ENCODE assay signal across 21 cellular contexts in the genomic region with DNA sequence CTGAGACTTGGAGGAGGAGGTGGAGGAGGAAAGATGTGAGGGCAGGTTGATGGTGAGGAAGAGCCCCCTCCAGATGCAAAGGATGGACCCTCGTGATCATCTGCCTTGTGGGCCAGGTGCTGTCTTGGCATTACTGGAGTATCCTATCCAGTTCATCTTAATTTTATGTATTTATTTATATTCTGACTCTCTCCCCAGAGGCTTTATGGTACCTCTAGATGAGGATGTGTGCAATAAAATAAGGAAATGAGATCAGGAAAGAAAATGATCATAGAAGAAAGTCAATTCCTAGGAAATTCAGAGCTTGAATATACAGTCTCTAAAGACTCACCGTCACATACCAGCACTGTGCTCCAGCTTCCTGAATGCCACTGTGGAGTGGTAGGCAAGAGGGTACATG.
"Had no signal": no experiment of that assay in that cellular context is flagged by ENCODE, and none has a peak within 500 bp of the region (broad histone marks: within the 10 kb centered on the region; RNA-seq: fewer than 3 reads in every experiment).

No MANE protein-coding gene starts in this region.

- H3K27ac Mint-ChIP-seq: effector memory CD8-positive, alpha-beta T cell; endodermal cell had no signal

- ATAC-seq: effector memory CD8-positive, alpha-beta T cell; esophagus mucosa; gastrocnemius medialis; heart right ventricle; left cardiac atrium; left lung; left ventricle myocardium superior; lower lobe of right lung had no signal

- DNase-seq: effector CD8-positive, alpha-beta T cell; effector memory CD8-positive, alpha-beta T cell; endodermal cell; erythroblast; esophagus squamous epithelium; foreskin fibroblast; foreskin melanocyte; gastrocnemius medialis; glutamatergic neuron; head of caudate nucleus; heart right ventricle; hippocampal formation; left cardiac atrium; left lung; left ventricle myocardium superior; lower lobe of right lung; mesendoderm; midbrain had no signal

- H3K27ac ChIP-seq: coronary artery, epithelial cell of prostate, esophagus squamous epithelium, gastrocnemius medialis, heart right ventricle, left lung, lower lobe of right lung had no signal

- H3K4me3 Mint-ChIP-seq: effector memory CD8-positive, alpha-beta T cell; endodermal cell had no signal

- H3K4me1 ChIP-seq: esophagus squamous epithelium, gastrocnemius medialis, heart right ventricle, left lung, lower lobe of right lung had no signal

- H3K9me3 Mint-ChIP-seq: effector memory CD8-positive, alpha-beta T cell; endodermal cell had no signal

- H3K27me3 ChIP-seq: esophagus squamous epithelium, gastrocnemius medialis, heart right ventricle, left lung had no signal

- H3K4me3 ChIP-seq: coronary artery, esophagus squamous epithelium, gastrocnemius medialis, heart right ventricle, left lung, lower lobe of right lung had no signal

- H3K9me3 ChIP-seq: esophagus squamous epithelium, gastrocnemius medialis, heart right ventricle, left lung, lower lobe of right lung had no signal
